17 cellular contexts compared by ENCODE assay signal in genomic region chr10:11882646-11883375, GRCh38. TPM values are rescaled to one million over a fixed set of nuclear protein-coding genes. Genes with fewer than 3 reads are reported as not detected.
A peak's percentile ranks its signal among the peaks of the same experiment; 100 is the strongest.
DNase-seq lines count a peak whose midpoint lies in the region; ATAC-seq, FAIRE-seq and TF ChIP-seq lines count a peak whose summit lies in the region.
"Had no signal": no experiment of that assay in that cellular context is flagged by ENCODE, and none has a peak within 500 bp of the region (broad histone marks: within the 10 kb centered on the region; RNA-seq: fewer than 3 reads in every experiment).

No MANE protein-coding gene starts in this region.

- TF ChIP-seq CTCF in HepG2 (CRISPR knock-in tag; IDR thresholded peaks at IDR 0.05) = no peak
- no peak for TF ChIP-seq CTCF in right lobe of liver (IDR thresholded peaks at IDR 0.05)

- no peak overlapping the region for H3K4me2 ChIP-seq in HepG2 (ENCODE audit: low read depth, low read length)
- H3K4me2 ChIP-seq: GM23338 had no signal

- H3K27me3 Mint-ChIP-seq in T-helper 17 cell = no peaks in the 10 kb centered on the region
- H3K27me3 Mint-ChIP-seq: stimulated activated naive B cell treated with anti-CD40 and anti-IgM and Interleukin-4, amounts not matched to agents 10 μg/mL and 1 μg/mL and 100 μg/mL, for 72 hours had no signal

- H3K36me3 Mint-ChIP-seq in T-helper 17 cell (ENCODE audit: low read depth) = no peaks in the 10 kb centered on the region
- H3K36me3 Mint-ChIP-seq: CD14-positive monocyte; naive thymus-derived CD4-positive, alpha-beta T cell; stimulated activated naive B cell treated with anti-CD40 and anti-IgM and Interleukin-4, amounts not matched to agents 10 μg/mL and 1 μg/mL and 100 μg/mL, for 72 hours had no signal

- no peak for TF ChIP-seq RAD21 in HepG2 (CRISPR knock-in tag; IDR thresholded peaks at IDR 0.05)

- peaks cover 59% of the 10 kb centered on the region for H3K4me1 ChIP-seq in HepG2 (ENCODE audit: insufficient read depth, low read length)
- no peaks in the 10 kb centered on the region for H3K4me1 ChIP-seq in right lobe of liver
- no peaks in the 10 kb centered on the region for H3K4me1 ChIP-seq in small intestine (ENCODE audit: control insufficient read depth in 2 of 2, insufficient read depth in 1 of 2, low read depth in 1 of 2, low read length in 1 of 2)
- H3K4me1 ChIP-seq: psoas muscle, tibial artery had no signal

- no peaks in the 10 kb centered on the region for H3K79me2 ChIP-seq in HepG2 (ENCODE audit: insufficient read depth, low read length)

- H3K27ac ChIP-seq in HepG2 (ENCODE audit: extremely low read length, insufficient read depth, low read length) = no peak overlapping the region
- H3K27ac ChIP-seq in right lobe of liver = no peak overlapping the region
- no peak overlapping the region for H3K27ac ChIP-seq in small intestine (ENCODE audit: low read depth in 1 of 2, low read length in 1 of 2)
- H3K27ac ChIP-seq: psoas muscle, tibial artery had no signal

- H3K4me3 Mint-ChIP-seq in T-helper 17 cell = no peak overlapping the region
- H3K4me3 Mint-ChIP-seq: CD14-positive monocyte; GM23338; naive thymus-derived CD4-positive, alpha-beta T cell; stimulated activated naive B cell treated with anti-CD40 and anti-IgM and Interleukin-4, amounts not matched to agents 10 μg/mL and 1 μg/mL and 100 μg/mL, for 72 hours had no signal

- TF ChIP-seq POLR2A in HepG2 (IDR thresholded peaks at IDR 0.05; ENCODE audit: insufficient read depth in 1 of 2, low read depth in 2 of 2, low read length in 2 of 2) (no peak), right lobe of liver (IDR thresholded peaks at IDR 0.05) (no peak)

- H3K36me3 ChIP-seq in HepG2 (replicated peaks in 1 of 2; ENCODE audit: control insufficient read depth in 1 of 2, insufficient read depth in 2 of 2, low read length in 2 of 2) = no peaks in the 10 kb centered on the region
- no peaks in the 10 kb centered on the region for H3K36me3 ChIP-seq in right lobe of liver
- no peaks in the 10 kb centered on the region for H3K36me3 ChIP-seq in small intestine (ENCODE audit: control insufficient read depth in 2 of 2, insufficient read depth in 2 of 2, low read length in 2 of 2)
- H3K36me3 ChIP-seq: cardiac muscle cell, tibial artery had no signal

- no peak for TF ChIP-seq EP300 in HepG2 (IDR thresholded peaks at IDR 0.05; ENCODE audit: low read depth in 2 of 2, low read length in 2 of 2)
- no peak for TF ChIP-seq EP300 in HepG2 (CRISPR knock-in tag; IDR thresholded peaks at IDR 0.05; ENCODE audit: borderline replicate concordance)

- H4K20me1 ChIP-seq in HepG2 (ENCODE audit: insufficient read depth, low read length) = no peaks in the 10 kb centered on the region

- H3K9me3 ChIP-seq in HepG2 (ENCODE audit: low read length) (no peaks in the 10 kb centered on the region), right lobe of liver (no peaks in the 10 kb centered on the region), T-helper 17 cell (ENCODE audit: control insufficient read depth, low read length, poor library complexity, severe bottlenecking) (no peaks in the 10 kb centered on the region), small intestine (ENCODE audit: control insufficient read depth, low read depth) (no peaks in the 10 kb centered on the region)
- H3K9me3 ChIP-seq: psoas muscle, tibial artery had no signal

- DNase-seq in HepG2 (ENCODE audit: low spot score) = no peak
- DNase-seq in right lobe of liver = no peak
- no peak for DNase-seq in T-helper 17 cell
- peak; percentile 38 for DNase-seq in glomerular visceral epithelial cell (ENCODE audit: extremely low spot score)
- DNase-seq in urothelium cell line (ENCODE audit: low spot score) = no peak
- DNase-seq in small intestine = no peak
- DNase-seq in HPDE6-E6E7 (ENCODE audit: extremely low spot score) = no peak
- DNase-seq: naive thymus-derived CD4-positive, alpha-beta T cell; NCI-H187 treated with DMSO at 0.1 percent for 48 hours; psoas muscle; stimulated activated CD4-positive, alpha-beta T cell treated with anti-CD3 and anti-CD28 coated beads, Interleukin-15, amount 100 ng/mL, for 24 hours; stimulated activated naive B cell treated with anti-CD40 and anti-IgM and Interleukin-4, amounts not matched to agents 10 μg/mL and 1 μg/mL and 100 μg/mL, for 72 hours; tibial artery had no signal

- in situ Hi-C loops in HepG2 (cut with HindIII; ENCODE audit: extremely low pct_ligation_motif_present, low pct_unique_long_range_greater_than_20kb) = no loop called here

- BruUV-seq in HepG2 (replicated peaks; lab: Mats Ljungman, UMichigan) = no TSS peak

- intact Hi-C loops in HepG2 (cut with micrococcal nuclease; ENCODE audit: unreplicated experiment) = no loop called here
- intact Hi-C loops in right lobe of liver (cut with DNase I) = no loop called here

- no peak overlapping the region for H3K9ac ChIP-seq in HepG2 (ENCODE audit: insufficient read depth, low read depth, low read length)

- FAIRE-seq in HepG2 (lab: Jason Lieb, UNC) = no peak
- peak; percentile 37 for FAIRE-seq in urothelium cell line (lab: Jason Lieb, UNC)
- no peak for FAIRE-seq in small intestine (lab: Jason Lieb, UNC)

- H3K27me3 ChIP-seq in HepG2 (ENCODE audit: control insufficient read depth in 1 of 2, insufficient read depth in 2 of 2, low read length in 2 of 2) (0 out of 5 replicates have a peak, but pooled peaks cover 0 to 2% of the 10 kb centered on the region in 2 experiments), right lobe of liver (no peaks in the 10 kb centered on the region), small intestine (ENCODE audit: control insufficient read depth in 2 of 2, insufficient read depth in 2 of 2, low read length in 2 of 2) (no peaks in the 10 kb centered on the region)
- H3K27me3 ChIP-seq: cardiac muscle cell, tibial artery had no signal

- CTCF ChIA-PET in HepG2 (lab: Yijun Ruan, JAX; ENCODE audit: low intra/inter-chr PET ratio, low total read pairs) = no interaction called here

- H2AFZ ChIP-seq in HepG2 (ENCODE audit: low read length) = no peak overlapping the region
- H2AFZ ChIP-seq: GM23338 had no signal

- peaks cover 10% of the 10 kb centered on the region for H3K4me1 Mint-ChIP-seq in T-helper 17 cell
- H3K4me1 Mint-ChIP-seq: CD14-positive monocyte had no signal

- H3K27ac Mint-ChIP-seq in T-helper 17 cell = peak overlapping the region; percentile 83
- H3K27ac Mint-ChIP-seq: CD14-positive monocyte; GM23338; naive thymus-derived CD4-positive, alpha-beta T cell; stimulated activated naive B cell treated with anti-CD40 and anti-IgM and Interleukin-4, amounts not matched to agents 10 μg/mL and 1 μg/mL and 100 μg/mL, for 72 hours had no signal

- H3K4me3 ChIP-seq in HepG2 (replicated peaks in 1 of 3; ENCODE audit: insufficient read depth in 1 of 3, low read depth in 2 of 3, low read length in 3 of 3) (no peak overlapping the region), right lobe of liver (no peak overlapping the region), small intestine (ENCODE audit: low read depth in 1 of 2, low read length in 2 of 2) (no peak overlapping the region)
- H3K4me3 ChIP-seq: cardiac muscle cell, GM23338, psoas muscle, tibial artery had no signal

- no peak for ATAC-seq in HepG2
- no peak for ATAC-seq in right lobe of liver
- ATAC-seq in T-helper 17 cell = no peak
- no peak for ATAC-seq in HG03442 (IDR thresholded peaks at IDR 0.05; ENCODE audit: unreplicated experiment)
- ATAC-seq: GM23338; naive thymus-derived CD4-positive, alpha-beta T cell; stimulated activated naive B cell treated with anti-CD40 and anti-IgM and Interleukin-4, amounts not matched to agents 10 μg/mL and 1 μg/mL and 100 μg/mL, for 72 hours had no signal

- 95% methylated on average over 10 of the region's 14 CpGs for WGBS in HepG2 (ENCODE audit: low lambda C conversion rate)
- WGBS in right lobe of liver (ENCODE audit: insufficient coverage, low coverage, low lambda C conversion rate, missing lambda C conversion rate) = 87% methylated on average over 9 of the region's 14 CpGs
- 81 to 87% (median 86%) methylated on average over 14 of the region's 14 CpGs for WGBS in small intestine, 3 donors

- POLR2A ChIA-PET in HepG2 (lab: Yijun Ruan, JAX) = no interaction called here

TF ChIP-seq in HepG2, 621 proteins besides CTCF, POLR2A, EP300 and RAD21 (continues in another document):
- peak; percentile 86 for TF ChIP-seq ZNF12 (CRISPR knock-in tag; IDR thresholded peaks at IDR 0.05)

RNA-seq across cellular contexts. Expression of gene PROSER2, which starts 59.7 kb away (rescaled TPM):
- 6.7 and 6.9 TPM in 2 replicates for total RNA-seq in HepG2 (2016; rRNA removed; fragmentation: Illumina TruSeq; extraction: Trizol)
- 2.0 and 2.7 TPM in 2 replicates for total RNA-seq in HepG2 (2016; cell fraction: cytosol; rRNA removed; fragmentation: Illumina TruSeq; extraction: Trizol; ENCODE audit: low read depth)
- total RNA-seq in HepG2 (2016; cell fraction: insoluble cytoplasmic fraction; rRNA removed; fragmentation: Illumina TruSeq; extraction: Trizol) = 6.3 and 8.2 TPM in 2 replicates
- 4.6 and 5.4 TPM in 2 replicates for total RNA-seq in HepG2 (2016; cell fraction: membrane; rRNA removed; fragmentation: Illumina TruSeq; extraction: Trizol)
- 3.8 and 5.3 TPM in 2 replicates for total RNA-seq in HepG2 (2016; cell fraction: nucleus; rRNA removed; fragmentation: Illumina TruSeq; extraction: Trizol)
- 6.7 and 7.7 TPM in 2 replicates for polyA plus RNA-seq in HepG2 (2011; rRNA removed)
- polyA plus RNA-seq in HepG2 (2011; cell fraction: cytosol; rRNA removed) = 3.6 and 5.9 TPM in 2 replicates
- 8.5 and 8.6 TPM in 2 replicates for polyA plus RNA-seq in HepG2 (2011; cell fraction: nucleus; rRNA removed)
- 7.3 and 12.4 TPM in 2 replicates for polyA plus RNA-seq in HepG2 (2012)
- polyA plus RNA-seq in HepG2 (2016; cell fraction: cytosol; fragmentation: Illumina TruSeq; extraction: Trizol; ENCODE audit: low read depth) = 1.9 TPM in 2 replicates
- 7.7 and 8.0 TPM in 2 replicates for polyA plus RNA-seq in HepG2 (2016; cell fraction: insoluble cytoplasmic fraction; fragmentation: Illumina TruSeq; extraction: Trizol; ENCODE audit: low read depth)
- 2.9 and 3.7 TPM in 2 replicates for polyA plus RNA-seq in HepG2 (2016; cell fraction: membrane; fragmentation: Illumina TruSeq; extraction: Trizol; ENCODE audit: low read depth)
- 6.8 and 10.0 TPM in 2 replicates for polyA plus RNA-seq in HepG2 (2016; cell fraction: nucleus; fragmentation: Illumina TruSeq; extraction: Trizol; ENCODE audit: insufficient read depth, low read depth)
- 6.3 and 10.2 TPM in 2 replicates for polyA minus RNA-seq in HepG2 (2011; rRNA and poly(A)+ RNA removed; ENCODE audit: low replicate concordance)
- polyA minus RNA-seq in HepG2 (2011; cell fraction: cytosol; rRNA and poly(A)+ RNA removed) = 5.3 and 6.1 TPM in 2 replicates
- polyA minus RNA-seq in HepG2 (2011; cell fraction: nucleus; rRNA and poly(A)+ RNA removed) = 6.1 and 8.0 TPM in 2 replicates
- 10 to 100 TPM; 24.5 to 65.9 (median 26.8) TPM for total RNA-seq in right lobe of liver
- total RNA-seq in T-helper 17 cell = 1 to 10 TPM; 3.2 to 5.1 TPM
- polyA plus RNA-seq in small intestine = 1 to 10 TPM in 1 of 3 donors, under 1 TPM in 1, not detected in 1; 0.54 to 1.7 TPM
